ENCODE assay signal across 15 cellular contexts in genomic region chr1:108504447-108504846, GRCh38. TPM values are rescaled to one million over a fixed set of nuclear protein-coding genes. Genes with fewer than 3 reads are reported as not detected.
DNase-seq lines count a peak whose midpoint lies in the region; ATAC-seq lines count a peak whose summit lies in the region.
"Had no signal": no experiment of that assay in that cellular context is flagged by ENCODE, and none has a peak within 500 bp of the region (broad histone marks: within the 10 kb centered on the region; RNA-seq: fewer than 3 reads in every experiment).

No MANE protein-coding gene starts in this region.

- no peak for DNase-seq in activated naive CD8-positive, alpha-beta T cell treated with anti-CD3 and anti-CD28 coated beads, Interleukin-2, amount 10 ng/mL, durations not matched to agents 7 days and 5 days
- DNase-seq in activated naive CD8-positive, alpha-beta T cell treated with anti-CD3 and anti-CD28 coated beads for 36 hours = no peak
- DNase-seq in T-helper 2 cell treated with Interferon-gamma antibody and Interleukin-4, amounts not matched to agents 5 μg/mL and 100 μg/mL, for 36 hours (ENCODE audit: low spot score) = peak; percentile 28
- DNase-seq in LoVo (ENCODE audit: low spot score) (no peak), NCI-H128 (lab: John Stamatoyannopoulos, UW; ENCODE audit: unreplicated experiment) (no peak), posterior vena cava (ENCODE audit: low spot score) (no peak), occipital lobe (lab: John Stamatoyannopoulos, UW) (no peak)
- DNase-seq: DMS53, HFFc6, NCI-H187, NCI-H446, T-helper 9 cell had no signal

- no peak overlapping the region for H3K27ac Mint-ChIP-seq in activated naive CD8-positive, alpha-beta T cell treated with anti-CD3 and anti-CD28 coated beads, Interleukin-2, amount 10 ng/mL, durations not matched to agents 7 days and 5 days
- no peak overlapping the region for H3K27ac Mint-ChIP-seq in activated naive CD8-positive, alpha-beta T cell treated with anti-CD3 and anti-CD28 coated beads for 36 hours
- no peak overlapping the region for H3K27ac Mint-ChIP-seq in T-helper 2 cell treated with Interferon-gamma antibody and Interleukin-4, amounts not matched to agents 5 μg/mL and 100 μg/mL, for 36 hours
- H3K27ac Mint-ChIP-seq: HFFc6 had no signal

- no peak overlapping the region for H3K4me3 Mint-ChIP-seq in activated naive CD8-positive, alpha-beta T cell treated with anti-CD3 and anti-CD28 coated beads, Interleukin-2, amount 10 ng/mL, durations not matched to agents 7 days and 5 days
- H3K4me3 Mint-ChIP-seq in activated naive CD8-positive, alpha-beta T cell treated with anti-CD3 and anti-CD28 coated beads for 36 hours = no peak overlapping the region
- no peak overlapping the region for H3K4me3 Mint-ChIP-seq in T-helper 2 cell treated with Interferon-gamma antibody and Interleukin-4, amounts not matched to agents 5 μg/mL and 100 μg/mL, for 36 hours
- H3K4me3 Mint-ChIP-seq: HFFc6 had no signal

- H3K9me3 Mint-ChIP-seq in activated naive CD8-positive, alpha-beta T cell treated with anti-CD3 and anti-CD28 coated beads, Interleukin-2, amount 10 ng/mL, durations not matched to agents 7 days and 5 days = peaks cover 4% of the 10 kb centered on the region
- H3K9me3 Mint-ChIP-seq in activated naive CD8-positive, alpha-beta T cell treated with anti-CD3 and anti-CD28 coated beads for 36 hours = no peaks in the 10 kb centered on the region
- H3K9me3 Mint-ChIP-seq in T-helper 2 cell treated with Interferon-gamma antibody and Interleukin-4, amounts not matched to agents 5 μg/mL and 100 μg/mL, for 36 hours = peaks cover 6% of the 10 kb centered on the region
- H3K9me3 Mint-ChIP-seq: HFFc6 had no signal

- intact Hi-C loops in posterior vena cava (cut with DNase I) = no loop called here

- POLR2A ChIA-PET in activated naive CD8-positive, alpha-beta T cell treated with anti-CD3 and anti-CD28 coated beads, Interleukin-2, amount 10 ng/mL, durations not matched to agents 7 days and 5 days (lab: Charles Lee) = interaction anchor here (0.7 to 1.5 kb wide), 2 partner anchors 56 to 140 kb away, joined by 4 to 12 read pairs; partner anchors contain the start of gene EEIG2

- peaks cover 4% of the 10 kb centered on the region for H3K4me1 Mint-ChIP-seq in activated naive CD8-positive, alpha-beta T cell treated with anti-CD3 and anti-CD28 coated beads, Interleukin-2, amount 10 ng/mL, durations not matched to agents 7 days and 5 days
- no peaks in the 10 kb centered on the region for H3K4me1 Mint-ChIP-seq in activated naive CD8-positive, alpha-beta T cell treated with anti-CD3 and anti-CD28 coated beads for 36 hours
- peaks cover 4% of the 10 kb centered on the region for H3K4me1 Mint-ChIP-seq in T-helper 2 cell treated with Interferon-gamma antibody and Interleukin-4, amounts not matched to agents 5 μg/mL and 100 μg/mL, for 36 hours (ENCODE audit: low read depth)

- H3K36me3 Mint-ChIP-seq in activated naive CD8-positive, alpha-beta T cell treated with anti-CD3 and anti-CD28 coated beads, Interleukin-2, amount 10 ng/mL, durations not matched to agents 7 days and 5 days = peaks cover 7% of the 10 kb centered on the region
- peaks cover 2% of the 10 kb centered on the region for H3K36me3 Mint-ChIP-seq in activated naive CD8-positive, alpha-beta T cell treated with anti-CD3 and anti-CD28 coated beads for 36 hours
- H3K36me3 Mint-ChIP-seq in T-helper 2 cell treated with Interferon-gamma antibody and Interleukin-4, amounts not matched to agents 5 μg/mL and 100 μg/mL, for 36 hours (ENCODE audit: low read depth) = peaks cover 4% of the 10 kb centered on the region

- ATAC-seq in activated naive CD8-positive, alpha-beta T cell treated with anti-CD3 and anti-CD28 coated beads, Interleukin-2, amount 10 ng/mL, durations not matched to agents 7 days and 5 days (ENCODE audit: low read depth) = peak; percentile 40
- ATAC-seq in HG02852 (IDR thresholded peaks at IDR 0.05; ENCODE audit: unreplicated experiment) = peak; percentile 78

- peaks cover 41% of the 10 kb centered on the region for H3K27me3 Mint-ChIP-seq in activated naive CD8-positive, alpha-beta T cell treated with anti-CD3 and anti-CD28 coated beads, Interleukin-2, amount 10 ng/mL, durations not matched to agents 7 days and 5 days
- H3K27me3 Mint-ChIP-seq in activated naive CD8-positive, alpha-beta T cell treated with anti-CD3 and anti-CD28 coated beads for 36 hours = peaks cover 48% of the 10 kb centered on the region
- peaks cover 36% of the 10 kb centered on the region for H3K27me3 Mint-ChIP-seq in T-helper 2 cell treated with Interferon-gamma antibody and Interleukin-4, amounts not matched to agents 5 μg/mL and 100 μg/mL, for 36 hours (ENCODE audit: low read depth)

RNA-seq across cellular contexts. Expression of gene NBPF6, which starts 54.3 kb away (rescaled TPM):
- total RNA-seq in activated naive CD8-positive, alpha-beta T cell treated with anti-CD3 and anti-CD28 coated beads, Interleukin-2, amount 10 ng/mL, durations not matched to agents 7 days and 5 days = not detected
- total RNA-seq in activated naive CD8-positive, alpha-beta T cell treated with anti-CD3 and anti-CD28 coated beads for 36 hours = not detected
- total RNA-seq in posterior vena cava (not detected), occipital lobe (not detected)
- total RNA-seq: cardiac septum, hepatocyte, HFFc6 had no signal

RNA-seq across cellular contexts. Expression of gene EEIG2, which starts 55.5 kb away (rescaled TPM):
- total RNA-seq in activated naive CD8-positive, alpha-beta T cell treated with anti-CD3 and anti-CD28 coated beads, Interleukin-2, amount 10 ng/mL, durations not matched to agents 7 days and 5 days = 10 to 100 TPM; 16.5 TPM
- total RNA-seq in activated naive CD8-positive, alpha-beta T cell treated with anti-CD3 and anti-CD28 coated beads for 36 hours = 1 to 10 TPM; 7.8 to 7.9 TPM
- total RNA-seq in posterior vena cava (10 to 100 TPM; 26.8 to 29.1 TPM), occipital lobe (61.1 TPM)
